Comparison of ENCODE assay signal across 8 cellular contexts in genomic region chrX:132489256-132490085, GRCh38. TPM values are rescaled to one million over a fixed set of nuclear protein-coding genes. Genes with fewer than 3 reads are reported as not detected.
DNase-seq lines count a peak whose midpoint lies in the region; ATAC-seq and TF ChIP-seq lines count a peak whose summit lies in the region.

No MANE protein-coding gene starts in this region.

- H3K27ac ChIP-seq in mucosa of rectum (ENCODE audit: low read depth in 2 of 2, low read length in 2 of 2): peak overlapping the region; percentile 77 to 81
- peak overlapping the region; percentile 87 to 95 (median 91) for H3K27ac ChIP-seq in stomach

- peaks cover 4 to 22% of the 10 kb centered on the region in 2 donors for H3K4me1 ChIP-seq in mucosa of rectum (ENCODE audit: control insufficient read depth in 2 of 2, insufficient read depth in 2 of 2, low read length in 2 of 2)
- peaks cover 0 to 40% (median 14%) of the 10 kb centered on the region in 4 donors for H3K4me1 ChIP-seq in stomach

- ATAC-seq in GM19023 (IDR thresholded peaks at IDR 0.05; ENCODE audit: unreplicated experiment) (peak; percentile 73), HG03108 (IDR thresholded peaks at IDR 0.05; ENCODE audit: unreplicated experiment) (peak; percentile 35), esophagus mucosa (peak; percentile 97)

- peak overlapping the region; percentile 52 to 55 for H3K9ac ChIP-seq in mucosa of rectum (ENCODE audit: low read depth in 1 of 2, low read length in 2 of 2)

- 0 to 33% (median 1%) methylated on average over 41 to 98 of the region's 106 CpGs for WGBS in stomach, 5 donors

- TF ChIP-seq CTCF in stomach (IDR thresholded peaks at IDR 0.05): no peak

- DNase-seq in AML-193 (lab: John Stamatoyannopoulos, UW): peak; percentile 22 to 39
- DNase-seq in NCI-H526 treated with DMSO at 0.1 percent for 48 hours (lab: John Stamatoyannopoulos, UW): peak; percentile 64
- DNase-seq in activated T-cell treated with anti-CD3 and anti-CD28 coated beads for 1 hour (ENCODE audit: low read depth): peak; percentile 20
- DNase-seq in stomach: peak; percentile 78

- intact Hi-C loops in stomach (cut with DNase I; ENCODE audit: low total_unique reads): no loop called here

- peak overlapping the region; percentile 61 to 80 for H3K4me3 ChIP-seq in mucosa of rectum (ENCODE audit: low read length in 2 of 2)
- H3K4me3 ChIP-seq in stomach: peak overlapping the region; percentile 53 to 63 (median 60)

- no peaks in the 10 kb centered on the region for H3K36me3 ChIP-seq in mucosa of rectum (ENCODE audit: control insufficient read depth in 2 of 2, insufficient read depth in 2 of 2, low read length in 2 of 2)
- H3K36me3 ChIP-seq in stomach: no peaks in the 10 kb centered on the region

- no peak for TF ChIP-seq EP300 in stomach (IDR thresholded peaks at IDR 0.05)

- H3K9me3 ChIP-seq in mucosa of rectum (ENCODE audit: control insufficient read depth in 2 of 2, low read length in 2 of 2) (no peaks in the 10 kb centered on the region), stomach (no peaks in the 10 kb centered on the region)

- TF ChIP-seq POLR2A in stomach (IDR thresholded peaks at IDR 0.05): no peak

- H3K27me3 ChIP-seq in mucosa of rectum (ENCODE audit: control insufficient read depth in 2 of 2, insufficient read depth in 2 of 2, low read length in 2 of 2): peaks cover 4 to 5% of the 10 kb centered on the region in 2 donors
- peaks cover 0 to 3% (median 0%) of the 10 kb centered on the region in 3 donors for H3K27me3 ChIP-seq in stomach

RNA-seq across cellular contexts. Expression of gene MBNL3, which starts 0.6 kb away (rescaled TPM):
- 27.8 TPM for total RNA-seq in esophagus mucosa
- 10 to 100 TPM in 3 of 5 donors, 1 to 10 TPM in 2; 6.7 to 31.7 (median 23.9) TPM for total RNA-seq in stomach
- 1 to 10 TPM; 2.0 to 4.6 (median 3.4) TPM for polyA plus RNA-seq in stomach

Comparison
In these comparisons a context has a peak if more than half of its experiments do, and no peak if none do; other contexts are left out.
1. Peak in every context shown above with its lines: DNase-seq, ATAC-seq, H3K4me3 ChIP-seq and H3K27ac ChIP-seq.
2. DNase-seq: peak in every context shown above with its lines; median percentile 78 in stomach; 64 in NCI-H526 treated with DMSO at 0.1 percent for 48 hours; 30 in AML-193; 20 in activated T-cell treated with anti-CD3 and anti-CD28 coated beads for 1 hour.
3. ATAC-seq: peak in every context shown above with its lines; median percentile 97 in esophagus mucosa; 73 in GM19023; 35 in HG03108.